8 cellular contexts compared by ENCODE assay signal in genomic region chr1:12040457-12041051, GRCh38. TPM values are rescaled to one million over a fixed set of nuclear protein-coding genes. Genes with fewer than 3 reads are reported as not detected.
DNase-seq lines count a peak whose midpoint lies in the region; ATAC-seq and TF ChIP-seq lines count a peak whose summit lies in the region.

No MANE protein-coding gene starts in this region.

- H3K36me3 ChIP-seq in mucosa of descending colon (ENCODE audit: low read depth) (no peaks in the 10 kb centered on the region), suprapubic skin (no peaks in the 10 kb centered on the region)

- ATAC-seq in GM19023 (IDR thresholded peaks at IDR 0.05; ENCODE audit: unreplicated experiment) (peak; percentile 68), HG03095 (IDR thresholded peaks at IDR 0.05; ENCODE audit: unreplicated experiment) (peak; percentile 60), mucosa of descending colon (peak; percentile 59)

- no peak overlapping the region for H3K27ac ChIP-seq in substantia nigra (ENCODE audit: low read depth, low read length, poor library complexity, severe bottlenecking)
- H3K27ac ChIP-seq in suprapubic skin = no peak overlapping the region

- H3K4me3 ChIP-seq in mucosa of descending colon = no peak overlapping the region
- H3K4me3 ChIP-seq in suprapubic skin = no peak overlapping the region

- H3K9me3 ChIP-seq in mucosa of descending colon (no peaks in the 10 kb centered on the region), suprapubic skin (no peaks in the 10 kb centered on the region)

- no peaks in the 10 kb centered on the region for H3K27me3 ChIP-seq in suprapubic skin

- TF ChIP-seq POLR2A in suprapubic skin (IDR thresholded peaks at IDR 0.05) = no peak

- DNase-seq in DMS 273 (lab: John Stamatoyannopoulos, UW; ENCODE audit: unreplicated experiment) (peak; percentile 89), RPMI7951 (ENCODE audit: low read depth) (peak; percentile 92), mucosa of descending colon (no peak), KG1 (lab: John Stamatoyannopoulos, UW) (no peak), substantia nigra (lab: John Stamatoyannopoulos, UW) (no peak), suprapubic skin (ENCODE audit: low spot score in 2 of 2) (no peak)

- TF ChIP-seq CTCF in mucosa of descending colon (IDR thresholded peaks at IDR 0.05) (no peak), suprapubic skin (IDR thresholded peaks at IDR 0.05) (no peak)

- no peaks in the 10 kb centered on the region for H3K4me1 ChIP-seq in mucosa of descending colon (ENCODE audit: low read depth)
- no peaks in the 10 kb centered on the region for H3K4me1 ChIP-seq in suprapubic skin

- WGBS in suprapubic skin = 65% methylated on average over 5 of the region's 6 CpGs

- intact Hi-C loops in mucosa of descending colon (cut with DNase I, micrococcal nuclease) = no loop called here

- TF ChIP-seq EP300 in suprapubic skin (IDR thresholded peaks at IDR 0.05) = no peak

RNA-seq across cellular contexts. Expression of gene MIIP, which starts 21.3 kb away (rescaled TPM):
- 25.1 and 35.0 TPM in 2 replicates for total RNA-seq in RPMI7951 (2014; rRNA removed; shearing (Covaris generic))
- total RNA-seq in mucosa of descending colon = 10 to 100 TPM; 17.6 to 23.9 (median 22.0) TPM
- 10 to 100 TPM; 31.1 to 40.3 (median 35.9) TPM for total RNA-seq in suprapubic skin

RNA-seq across cellular contexts. Expression of gene TNFRSF8, which starts 22.5 kb away (rescaled TPM):
- not detected in 2 replicates for total RNA-seq in RPMI7951 (2014; rRNA removed; shearing (Covaris generic))
- under 1 TPM in 2 of 3 donors, not detected in 1; 0.31 to 0.51 TPM for total RNA-seq in mucosa of descending colon
- total RNA-seq in suprapubic skin = 1 to 10 TPM in 1 of 4 donors, under 1 TPM in 3; 0.30 to 1.2 (median 0.75) TPM

Comparison
In these comparisons a context has a peak if more than half of its experiments do, and no peak if none do; other contexts are left out.
1. DNase-seq: peak in DMS 273 (single experiment) and RPMI7951 (single experiment); none in mucosa of descending colon (0 of 3), KG1 (single experiment), substantia nigra (0 of 49) and suprapubic skin (0 of 2).
2. Peak in every context shown above with its lines, with median percentiles within 50 percentile points of each other: ATAC-seq.